In genomic region chr22:38311331-38311635, GRCh38 we compare ENCODE assay signal across 10 cellular contexts. TPM values are rescaled to one million over a fixed set of nuclear protein-coding genes. Genes with fewer than 3 reads are reported as not detected.
DNase-seq lines count a peak whose midpoint lies in the region; ATAC-seq and TF ChIP-seq lines count a peak whose summit lies in the region.
"Had no signal": no experiment of that assay in that cellular context is flagged by ENCODE, and none has a peak within 500 bp of the region (broad histone marks: within the 10 kb centered on the region; RNA-seq: fewer than 3 reads in every experiment).

No MANE protein-coding gene starts in this region.

- H3K4me3 ChIP-seq in heart left ventricle (no peak overlapping the region), lung (no peak overlapping the region), transverse colon (no peak overlapping the region)

- ATAC-seq in heart left ventricle (no peak), Right ventricle myocardium superior (ENCODE audit: poor library complexity) (no peak), lung (ENCODE audit: insufficient read depth, low FRiP score) (no peak), HG02610 (IDR thresholded peaks at IDR 0.05; ENCODE audit: unreplicated experiment) (no peak), SK-N-SH treated with all-trans-retinoic acid at 6 μM for 48 hours (no peak)

- peaks cover 18% of the 10 kb centered on the region for H3K36me3 Mint-ChIP-seq in activated naive CD8-positive, alpha-beta T cell treated with anti-CD3 and anti-CD28 coated beads for 36 hours

- intact Hi-C loops in heart left ventricle (cut with DNase I) (loop anchor here in 5 of 10 donors (5.0 kb wide), 3 partner anchors 39 to 86 kb away; partner anchors contain the start of gene TMEM184B (in 4 of the 5)), Right ventricle myocardium superior (cut with DNase I) (no loop called here), transverse colon (cut with DNase I; ENCODE audit: low total_unique reads) (no loop called here)

- H3K4me1 ChIP-seq in heart left ventricle = peaks cover 20 to 97% (median 89%) of the 10 kb centered on the region in 12 donors
- peaks cover 20 to 36% of the 10 kb centered on the region in 2 donors for H3K4me1 ChIP-seq in lung (ENCODE audit: control insufficient read depth in 2 of 2, insufficient read depth in 2 of 2, low read length in 2 of 2)
- peaks cover 47 to 89% (median 70%) of the 10 kb centered on the region in 4 donors for H3K4me1 ChIP-seq in transverse colon

- no peak for TF ChIP-seq EP300 in transverse colon (IDR thresholded peaks at IDR 0.05; ENCODE audit: low read depth)

- TF ChIP-seq POLR2A in heart left ventricle (IDR thresholded peaks at IDR 0.05) (no peak), transverse colon (IDR thresholded peaks at IDR 0.05) (no peak)

- peaks cover 0 to 48% (median 38%) of the 10 kb centered on the region in 9 donors for H3K36me3 ChIP-seq in heart left ventricle
- H3K36me3 ChIP-seq in lung (ENCODE audit: control insufficient read depth in 2 of 2, insufficient read depth in 2 of 2, low read length in 2 of 2) = peaks cover 0 to 20% of the 10 kb centered on the region in 2 donors
- no peaks in the 10 kb centered on the region for H3K36me3 ChIP-seq in transverse colon
- H3K36me3 ChIP-seq: neutrophil had no signal

- no peaks in the 10 kb centered on the region for H3K27me3 ChIP-seq in heart left ventricle
- H3K27me3 ChIP-seq in lung (ENCODE audit: control insufficient read depth, insufficient read depth) = no peaks in the 10 kb centered on the region
- no peaks in the 10 kb centered on the region for H3K27me3 ChIP-seq in transverse colon
- H3K27me3 ChIP-seq: BE2C had no signal

- H3K27me3 Mint-ChIP-seq in activated naive CD8-positive, alpha-beta T cell treated with anti-CD3 and anti-CD28 coated beads for 36 hours = no peaks in the 10 kb centered on the region

- H3K27ac Mint-ChIP-seq in activated naive CD8-positive, alpha-beta T cell treated with anti-CD3 and anti-CD28 coated beads for 36 hours = peak overlapping the region; percentile 66

- WGBS in heart left ventricle, 4 donors = 39 to 66% (median 55%) methylated on average over 5 of the region's 5 CpGs
- WGBS in lung, 2 donors = 59 to 71% methylated on average over 5 of the region's 5 CpGs
- WGBS in transverse colon (ENCODE audit: low coverage in 1 of 2), 2 donors = 42% methylated on average over 5 of the region's 5 CpGs; no CpG with 5 or more reads in 1 of the 2 donors

- H3K4me3 Mint-ChIP-seq in activated naive CD8-positive, alpha-beta T cell treated with anti-CD3 and anti-CD28 coated beads for 36 hours = no peak overlapping the region

- H3K9me3 ChIP-seq in heart left ventricle = no peaks in the 10 kb centered on the region
- no peaks in the 10 kb centered on the region for H3K9me3 ChIP-seq in lung (ENCODE audit: control insufficient read depth in 2 of 2, insufficient read depth in 1 of 2, low read length in 1 of 2)
- H3K9me3 ChIP-seq in transverse colon = no peaks in the 10 kb centered on the region
- H3K9me3 ChIP-seq: BE2C, neutrophil had no signal

- H3K27ac ChIP-seq in heart left ventricle (peak overlapping the region in 11 of 12 donors; percentile 78 to 100 (median 98)), lung (ENCODE audit: low read depth in 1 of 2, low read length in 1 of 2) (peak overlapping the region; percentile 60 to 75), transverse colon (peak overlapping the region; percentile 96 to 99 (median 98))
- H3K27ac ChIP-seq: neutrophil had no signal

- DNase-seq in heart left ventricle (peak in 2 of 5 donors; percentile 64 to 65), Right ventricle myocardium superior (no peak), lung (ENCODE audit: low spot score) (no peak), transverse colon (no peak), amygdala (lab: John Stamatoyannopoulos, UW) (no peak)
- DNase-seq in activated naive CD8-positive, alpha-beta T cell treated with anti-CD3 and anti-CD28 coated beads for 36 hours = no peak

- no peaks in the 10 kb centered on the region for H3K9me3 Mint-ChIP-seq in activated naive CD8-positive, alpha-beta T cell treated with anti-CD3 and anti-CD28 coated beads for 36 hours

- H3K4me1 Mint-ChIP-seq in activated naive CD8-positive, alpha-beta T cell treated with anti-CD3 and anti-CD28 coated beads for 36 hours = peaks cover 61% of the 10 kb centered on the region

- no peak for TF ChIP-seq CTCF in heart left ventricle (IDR thresholded peaks at IDR 0.05)
- no peak for TF ChIP-seq CTCF in lung (IDR thresholded peaks at IDR 0.05; ENCODE audit: control extremely low read depth, extremely low read depth)
- TF ChIP-seq CTCF in transverse colon (IDR thresholded peaks at IDR 0.05) = no peak

- in situ Hi-C loops in transverse colon (cut with MboI; ENCODE audit: low pct_ligation_motif_present in 1 of 4, low pct_unique_long_range_greater_than_20kb in 1 of 4, low sequenced_read_pairs in 3 of 4) = loop anchor here in 1 of 4 donors (25.0 kb wide), 1 partner anchor 101 kb away; no protein-coding TSS in a partner anchor

TF ChIP-seq in SK-N-SH treated with all-trans-retinoic acid at 6 μM for 48 hours, 23 proteins besides CTCF, POLR2A, EP300 and RAD21 (continues in another document):
- TF ChIP-seq SNAI2 (CRISPR knock-in tag; IDR thresholded peaks at IDR 0.05) = no peak
- TF ChIP-seq ZFP3 (CRISPR knock-in tag; IDR thresholded peaks at IDR 0.05) = no peak
- no peak for TF ChIP-seq PPARA (CRISPR knock-in tag; IDR thresholded peaks at IDR 0.05; ENCODE audit: borderline replicate concordance)
- no peak for TF ChIP-seq ZNF565 (CRISPR knock-in tag; conservative IDR thresholded peaks at IDR 0.05; ENCODE audit: low read depth)
- TF ChIP-seq GLIS3 (CRISPR knock-in tag; IDR thresholded peaks at IDR 0.05) = no peak
- no peak for TF ChIP-seq RARB (CRISPR knock-in tag; IDR thresholded peaks at IDR 0.05)
- TF ChIP-seq TCF4 (CRISPR knock-in tag; IDR thresholded peaks at IDR 0.05; ENCODE audit: borderline replicate concordance) = no peak
- no peak for TF ChIP-seq PATZ1 (CRISPR knock-in tag; IDR thresholded peaks at IDR 0.05; ENCODE audit: borderline replicate concordance)
- TF ChIP-seq BACH2 (CRISPR knock-in tag; IDR thresholded peaks at IDR 0.05; ENCODE audit: borderline replicate concordance) = no peak
- no peak for TF ChIP-seq ZNF70 (CRISPR knock-in tag; IDR thresholded peaks at IDR 0.05)
- TF ChIP-seq TSHZ2 (CRISPR knock-in tag; IDR thresholded peaks at IDR 0.05) = no peak
- TF ChIP-seq CSDC2 (CRISPR knock-in tag; IDR thresholded peaks at IDR 0.05) = no peak

RNA-seq across cellular contexts. Expression of gene CSNK1E, which starts 6.0 kb away (rescaled TPM):
- total RNA-seq in heart left ventricle (100 to 1,000 TPM in 1 of 9 donors, 10 to 100 TPM in 8; 59.7 to 117 (median 72.6) TPM), Right ventricle myocardium superior (65.7 TPM), lung (100 to 1,000 TPM; 118 to 121 TPM), transverse colon (100 to 1,000 TPM in 2 of 4 donors, 10 to 100 TPM in 2; 47.9 to 179 (median 106) TPM)
- polyA plus RNA-seq in heart left ventricle (100 to 1,000 TPM in 1 of 2 donors, 10 to 100 TPM in 1; 64.8 to 125 TPM), lung (100 to 1,000 TPM in 1 of 2 donors, 10 to 100 TPM in 1; 87.2 to 106 TPM)
- total RNA-seq in activated naive CD8-positive, alpha-beta T cell treated with anti-CD3 and anti-CD28 coated beads for 36 hours = 100 to 1,000 TPM; 111 to 114 TPM

RNA-seq across cellular contexts. Expression of gene TMEM184B, which starts 38.5 kb away (rescaled TPM):
- 100 to 1,000 TPM in 1 of 9 donors, 10 to 100 TPM in 8; 37.6 to 103 (median 47.0) TPM for total RNA-seq in heart left ventricle
- 10 to 100 TPM; 19.5 to 54.4 TPM for polyA plus RNA-seq in heart left ventricle
- total RNA-seq in Right ventricle myocardium superior = 42.2 TPM
- total RNA-seq in activated naive CD8-positive, alpha-beta T cell treated with anti-CD3 and anti-CD28 coated beads for 36 hours = 10 to 100 TPM; 18.2 to 20.0 TPM
- 10 to 100 TPM; 39.9 to 82.4 TPM for total RNA-seq in lung
- 10 to 100 TPM; 26.3 to 39.9 TPM for polyA plus RNA-seq in lung
- 10 to 100 TPM; 18.7 to 88.4 (median 41.1) TPM for total RNA-seq in transverse colon
